Comparison of ENCODE assay signal across 28 cellular contexts in the genomic region with DNA sequence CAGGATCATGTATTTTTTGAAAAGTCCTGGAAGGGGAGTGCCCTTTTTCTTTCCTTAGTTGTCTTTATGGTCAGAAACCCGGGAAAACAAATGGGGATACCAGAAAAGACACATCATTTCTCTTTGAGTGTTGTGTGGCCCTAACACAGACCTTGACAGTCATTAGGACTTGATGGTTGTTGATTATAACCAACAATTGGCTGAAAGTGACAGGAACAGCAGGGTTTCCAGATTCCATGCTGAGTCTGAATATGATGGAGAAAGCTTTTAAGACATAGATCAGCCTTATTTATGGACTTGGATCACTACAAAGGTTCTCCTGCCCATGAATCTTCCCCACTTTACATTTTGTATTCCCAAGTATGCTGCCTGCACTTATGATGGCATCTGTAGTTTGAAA.
"Had no signal": no experiment of that assay in that cellular context is flagged by ENCODE, and none has a peak within 500 bp of the region (broad histone marks: within the 10 kb centered on the region; RNA-seq: fewer than 3 reads in every experiment).

No MANE protein-coding gene starts in this region.

- H3K4me2 ChIP-seq: neural progenitor cell, smooth muscle cell had no signal

- ATAC-seq: heart right ventricle; mucosa of descending colon; natural killer cell treated with Interleukin-12 subunit alpha and Interleukin-12 subunit beta and Interleukin-15 and Interleukin-18, amount 100 ng/mL, for 72 hours; sciatic nerve; stimulated activated naive CD8-positive, alpha-beta T cell treated with anti-CD3 and anti-CD28 coated beads, Interleukin-15, amount 100 ng/mL, for 72 hours; upper lobe of right lung had no signal

- DNase-seq: dermis blood vessel endothelial cell; effector memory CD4-positive, alpha-beta T cell; erythroblast; esophagus squamous epithelium; foreskin melanocyte; glutamatergic neuron; heart right ventricle; hippocampal formation; mucosa of descending colon; naive B cell; stimulated activated CD4-positive, alpha-beta T cell treated with anti-CD3 and anti-CD28 coated beads, Interleukin-12 subunit alpha, Interleukin-12 subunit beta, amount 100 ng/mL, for 4 hours; stimulated activated CD4-positive, alpha-beta T cell treated with anti-CD3 and anti-CD28 coated beads, Interleukin-1b, Interleukin-23, amount 100 ng/mL, for 48 hours; stimulated activated CD4-positive, alpha-beta T cell treated with anti-CD3 and anti-CD28 coated beads, Interleukin-4, amount 100 ng/mL, for 1 hour; stimulated activated CD8-positive, alpha-beta memory T cell treated with anti-CD3 and anti-CD28 coated beads, Interleukin-4, amount 100 ng/mL, for 48 hours; stimulated activated naive CD4-positive, alpha-beta T cell; stimulated activated naive CD8-positive, alpha-beta T cell treated with anti-CD3 and anti-CD28 coated beads, Interleukin-15, amount 100 ng/mL, for 72 hours; transverse colon; upper lobe of right lung; uterus had no signal

- H3K4me3 ChIP-seq: coronary artery, esophagus squamous epithelium, heart right ventricle, lung, mucosa of descending colon, neural progenitor cell, prostate gland, right atrium auricular region, smooth muscle cell, suprapubic skin, transverse colon, upper lobe of right lung, uterus had no signal

- H3K9me3 ChIP-seq: esophagus squamous epithelium, mucosa of descending colon, prostate gland, right atrium auricular region, suprapubic skin, transverse colon, upper lobe of right lung, uterus had no signal

- H3K9ac ChIP-seq: neural progenitor cell had no signal

- H3K36me3 ChIP-seq: neural progenitor cell, prostate gland, transverse colon, uterus had no signal

- H3K27me3 ChIP-seq: esophagus squamous epithelium, heart right ventricle, neural progenitor cell, right atrium auricular region, suprapubic skin, transverse colon, upper lobe of right lung, uterus had no signal

- H3K4me1 ChIP-seq: esophagus squamous epithelium, heart right ventricle, neural progenitor cell, prostate gland, right atrium auricular region, suprapubic skin, transverse colon, upper lobe of right lung, uterus had no signal

- H3K27ac ChIP-seq: coronary artery, esophagus squamous epithelium, heart right ventricle, neural progenitor cell, prostate gland, right atrium auricular region, suprapubic skin, transverse colon, upper lobe of right lung, uterus had no signal
